Comparison of ENCODE assay signal across 2 cellular contexts in the genomic region with DNA sequence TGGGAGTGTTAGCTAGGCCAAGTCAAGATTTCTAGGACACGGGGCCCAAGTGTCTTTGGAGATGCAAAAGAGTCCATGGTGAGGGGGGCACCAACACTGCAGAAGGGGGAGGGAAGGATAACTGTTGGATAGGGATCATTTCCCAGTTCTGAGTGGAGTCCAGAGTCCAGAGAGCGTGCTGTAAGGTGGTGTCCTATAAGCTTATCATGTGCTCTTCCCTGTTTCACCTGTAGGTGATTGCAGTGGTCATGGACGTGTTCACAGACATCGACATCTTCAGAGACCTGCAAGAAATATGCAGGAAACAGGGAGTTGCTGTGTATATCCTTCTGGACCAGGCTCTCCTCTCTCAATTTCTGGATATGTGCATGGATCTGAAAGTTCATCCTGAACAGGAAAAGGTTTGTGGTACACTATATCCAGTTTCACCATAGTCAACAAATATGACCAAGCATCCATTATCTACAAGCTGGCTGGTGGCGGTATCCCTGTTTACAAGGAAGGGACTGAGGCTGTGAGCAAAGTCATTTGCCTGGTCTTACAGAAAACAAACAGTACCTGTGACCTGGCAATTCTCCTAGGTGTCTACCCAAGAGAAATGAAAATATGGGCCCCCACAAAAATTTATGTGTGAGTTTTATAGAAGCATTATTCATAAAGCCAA.
TF ChIP-seq lines count a peak whose summit lies in the region.

No MANE protein-coding gene starts in this region.

TF ChIP-seq in SK-N-SH treated with all-trans-retinoic acid at 6 μM for 48 hours, 23 proteins besides CTCF, POLR2A, EP300 and RAD21:
- TF ChIP-seq CSDC2 (CRISPR knock-in tag; IDR thresholded peaks at IDR 0.05) (no peak), ZNF8 (CRISPR knock-in tag; IDR thresholded peaks at IDR 0.05) (no peak), BACH2 (CRISPR knock-in tag; IDR thresholded peaks at IDR 0.05; ENCODE audit: borderline replicate concordance) (no peak)

TF ChIP-seq in HepG2, 621 proteins besides CTCF, POLR2A, EP300 and RAD21 (continues in another document):
- TF ChIP-seq ZNF335 (CRISPR knock-in tag; IDR thresholded peaks at IDR 0.05) (0 out of 2 replicates have a peak, but pooled peaks have one; percentile 35), FOXA3 (CRISPR knock-in tag; IDR thresholded peaks at IDR 0.05) (peak; percentile 62), ZNF619 (CRISPR knock-in tag; IDR thresholded peaks at IDR 0.05) (no peak), CBX5 (CRISPR knock-in tag; IDR thresholded peaks at IDR 0.05; ENCODE audit: borderline replicate concordance) (no peak), ZNF788 (CRISPR knock-in tag; IDR thresholded peaks at IDR 0.05; ENCODE audit: borderline replicate concordance) (peak; percentile 59; the same call in 1 of the 2 replicates), ZSCAN31 (CRISPR knock-in tag; IDR thresholded peaks at IDR 0.05; ENCODE audit: low read depth) (0 out of 2 replicates have a peak, but pooled peaks have one; percentile 44), CHD4 (IDR thresholded peaks at IDR 0.05; ENCODE audit: borderline replicate concordance, low read length) (no peak), FOXA1 (IDR thresholded peaks at IDR 0.05) (no peak), FOXA1 (CRISPR knock-in tag; IDR thresholded peaks at IDR 0.05) (peak; percentile 59; the same call in 1 of the 2 replicates), SMYD3 (CRISPR knock-in tag; IDR thresholded peaks at IDR 0.05) (no peak), ZNF451 (CRISPR knock-in tag; IDR thresholded peaks at IDR 0.05) (no peak), NR2F2 (IDR thresholded peaks at IDR 0.05; ENCODE audit: borderline replicate concordance, low read depth) (no peak), ZNF3 (CRISPR knock-in tag; IDR thresholded peaks at IDR 0.05) (no peak), DR1 (CRISPR knock-in tag; IDR thresholded peaks at IDR 0.05) (no peak), GATAD2A (CRISPR knock-in tag; IDR thresholded peaks at IDR 0.05) (peak; percentile 29; the same call in 1 of the 2 replicates), CBX2 (IDR thresholded peaks at IDR 0.05; ENCODE audit: low read depth, low read length) (no peak), CBX2 (CRISPR knock-in tag; IDR thresholded peaks at IDR 0.05; ENCODE audit: low read depth) (no peak), ZNF101 (CRISPR knock-in tag; IDR thresholded peaks at IDR 0.05; ENCODE audit: borderline replicate concordance, low read depth) (no peak), CC2D1A (CRISPR knock-in tag; IDR thresholded peaks at IDR 0.05) (no peak), ZNF354B (CRISPR knock-in tag; IDR thresholded peaks at IDR 0.05) (no peak), MAFK (conservative IDR thresholded peaks at IDR 0.05 in 1 of 2, IDR thresholded peaks at IDR 0.05 in 1 of 2; ENCODE audit: low read length in 2 of 2) (0 out of 4 replicates have a peak, but pooled peaks of 1 of the 2 experiments have one; percentile 41), CBFB (CRISPR knock-in tag; IDR thresholded peaks at IDR 0.05) (no peak), ZNF792 (CRISPR knock-in tag; IDR thresholded peaks at IDR 0.05) (no peak), SAP130 (CRISPR knock-in tag; IDR thresholded peaks at IDR 0.05; ENCODE audit: low read depth) (peak; percentile 12; the same call in 1 of the 2 replicates), ZSCAN30 (CRISPR knock-in tag; IDR thresholded peaks at IDR 0.05) (no peak), MAZ (IDR thresholded peaks at IDR 0.05; ENCODE audit: borderline replicate concordance, low read depth, low read length) (no peak), MAZ (CRISPR knock-in tag; IDR thresholded peaks at IDR 0.05; ENCODE audit: low read depth) (no peak), MAFG (CRISPR knock-in tag; IDR thresholded peaks at IDR 0.05) (no peak), ZBTB38 (CRISPR knock-in tag; IDR thresholded peaks at IDR 0.05) (peak; percentile 79; the same call in 1 of the 2 replicates), DPF2 (CRISPR knock-in tag; IDR thresholded peaks at IDR 0.05; ENCODE audit: borderline replicate concordance, low read depth) (no peak), RARA (CRISPR knock-in tag; IDR thresholded peaks at IDR 0.05) (0 out of 2 replicates have a peak, but pooled peaks have one; percentile 18), KMT2A (CRISPR knock-in tag; IDR thresholded peaks at IDR 0.05) (peak; percentile 24; the same call in 1 of the 2 replicates), KDM5B (CRISPR knock-in tag; IDR thresholded peaks at IDR 0.05; ENCODE audit: borderline replicate concordance) (no peak), ZFP1 (CRISPR knock-in tag; IDR thresholded peaks at IDR 0.05) (no peak), ZSCAN25 (CRISPR knock-in tag; IDR thresholded peaks at IDR 0.05) (no peak), ZZZ3 (CRISPR knock-in tag; IDR thresholded peaks at IDR 0.05; ENCODE audit: borderline replicate concordance) (no peak), ATF1 (CRISPR knock-in tag; IDR thresholded peaks at IDR 0.05) (no peak), MIXL1 (CRISPR knock-in tag; IDR thresholded peaks at IDR 0.05) (0 out of 2 replicates have a peak, but pooled peaks have one; percentile 20), SALL1 (CRISPR knock-in tag; IDR thresholded peaks at IDR 0.05) (peak; percentile 35; the same call in 1 of the 2 replicates), ZNF232 (CRISPR knock-in tag; IDR thresholded peaks at IDR 0.05; ENCODE audit: borderline replicate concordance) (no peak), DMAP1 (CRISPR knock-in tag; IDR thresholded peaks at IDR 0.05) (no peak), MBD4 (IDR thresholded peaks at IDR 0.05; ENCODE audit: borderline replicate concordance, low read length) (no peak), CCDC6 (CRISPR knock-in tag; IDR thresholded peaks at IDR 0.05) (no peak), ZNF569 (CRISPR knock-in tag; IDR thresholded peaks at IDR 0.05; ENCODE audit: borderline replicate concordance) (no peak), NFE2 (CRISPR knock-in tag; IDR thresholded peaks at IDR 0.05) (no peak), POGZ (CRISPR knock-in tag; IDR thresholded peaks at IDR 0.05) (peak; percentile 63), ZKSCAN8 (CRISPR knock-in tag; IDR thresholded peaks at IDR 0.05; ENCODE audit: borderline replicate concordance) (no peak), MAF1 (CRISPR knock-in tag; IDR thresholded peaks at IDR 0.05; ENCODE audit: borderline replicate concordance) (no peak), PTBP1 (IDR thresholded peaks at IDR 0.05; ENCODE audit: low read depth, low read length, poor library complexity, severe bottlenecking) (no peak), ELF4 (CRISPR knock-in tag; IDR thresholded peaks at IDR 0.05; ENCODE audit: borderline replicate concordance) (peak; percentile 72; the same call in 1 of the 2 replicates), ISX (CRISPR knock-in tag; conservative IDR thresholded peaks at IDR 0.05) (no peak), POLR2G (IDR thresholded peaks at IDR 0.05; ENCODE audit: low read depth, low read length) (no peak), TEAD3 (CRISPR knock-in tag; optimal IDR thresholded peaks at IDR 0.05; ENCODE audit: borderline replicate concordance) (peak; percentile 74)
- TF ChIP-seq, protein P1, sequence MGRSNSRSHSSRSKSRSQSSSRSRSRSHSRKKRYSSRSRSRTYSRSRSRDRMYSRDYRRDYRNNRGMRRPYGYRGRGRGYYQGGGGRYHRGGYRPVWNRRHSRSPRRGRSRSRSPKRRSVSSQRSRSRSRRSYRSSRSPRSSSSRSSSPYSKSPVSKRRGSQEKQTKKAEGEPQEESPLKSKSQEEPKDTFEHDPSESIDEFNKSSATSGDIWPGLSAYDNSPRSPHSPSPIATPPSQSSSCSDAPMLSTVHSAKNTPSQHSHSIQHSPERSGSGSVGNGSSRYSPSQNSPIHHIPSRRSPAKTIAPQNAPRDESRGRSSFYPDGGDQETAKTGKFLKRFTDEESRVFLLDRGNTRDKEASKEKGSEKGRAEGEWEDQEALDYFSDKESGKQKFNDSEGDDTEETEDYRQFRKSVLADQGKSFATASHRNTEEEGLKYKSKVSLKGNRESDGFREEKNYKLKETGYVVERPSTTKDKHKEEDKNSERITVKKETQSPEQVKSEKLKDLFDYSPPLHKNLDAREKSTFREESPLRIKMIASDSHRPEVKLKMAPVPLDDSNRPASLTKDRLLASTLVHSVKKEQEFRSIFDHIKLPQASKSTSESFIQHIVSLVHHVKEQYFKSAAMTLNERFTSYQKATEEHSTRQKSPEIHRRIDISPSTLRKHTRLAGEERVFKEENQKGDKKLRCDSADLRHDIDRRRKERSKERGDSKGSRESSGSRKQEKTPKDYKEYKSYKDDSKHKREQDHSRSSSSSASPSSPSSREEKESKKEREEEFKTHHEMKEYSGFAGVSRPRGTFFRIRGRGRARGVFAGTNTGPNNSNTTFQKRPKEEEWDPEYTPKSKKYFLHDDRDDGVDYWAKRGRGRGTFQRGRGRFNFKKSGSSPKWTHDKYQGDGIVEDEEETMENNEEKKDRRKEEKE (IDR thresholded peaks at IDR 0.05), result no peak
- TF ChIP-seq, protein P2, sequence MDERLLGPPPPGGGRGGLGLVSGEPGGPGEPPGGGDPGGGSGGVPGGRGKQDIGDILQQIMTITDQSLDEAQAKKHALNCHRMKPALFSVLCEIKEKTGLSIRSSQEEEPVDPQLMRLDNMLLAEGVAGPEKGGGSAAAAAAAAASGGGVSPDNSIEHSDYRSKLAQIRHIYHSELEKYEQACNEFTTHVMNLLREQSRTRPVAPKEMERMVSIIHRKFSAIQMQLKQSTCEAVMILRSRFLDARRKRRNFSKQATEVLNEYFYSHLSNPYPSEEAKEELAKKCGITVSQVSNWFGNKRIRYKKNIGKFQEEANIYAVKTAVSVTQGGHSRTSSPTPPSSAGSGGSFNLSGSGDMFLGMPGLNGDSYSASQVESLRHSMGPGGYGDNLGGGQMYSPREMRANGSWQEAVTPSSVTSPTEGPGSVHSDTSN (CRISPR knock-in tag; IDR thresholded peaks at IDR 0.05), result no peak
- TF ChIP-seq, protein P3, sequence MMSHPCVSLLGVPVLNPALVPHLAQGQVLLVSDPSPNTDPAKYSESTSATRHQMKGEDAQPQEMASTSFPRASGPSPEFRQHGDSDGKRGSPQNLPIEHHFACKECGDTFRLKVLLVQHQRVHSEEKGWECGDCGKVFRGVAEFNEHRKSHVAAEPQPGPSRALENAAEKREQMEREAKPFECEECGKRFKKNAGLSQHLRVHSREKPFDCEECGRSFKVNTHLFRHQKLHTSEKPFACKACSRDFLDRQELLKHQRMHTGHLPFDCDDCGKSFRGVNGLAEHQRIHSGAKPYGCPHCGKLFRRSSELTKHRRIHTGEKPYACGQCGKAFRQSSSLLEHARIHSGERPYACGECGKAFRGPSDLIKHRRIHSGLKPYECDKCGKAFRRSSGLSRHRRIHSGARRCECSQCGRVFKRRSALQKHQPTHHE (CRISPR knock-in tag; IDR thresholded peaks at IDR 0.05; ENCODE audit: borderline replicate concordance), result no peak
- TF ChIP-seq, protein P4, sequence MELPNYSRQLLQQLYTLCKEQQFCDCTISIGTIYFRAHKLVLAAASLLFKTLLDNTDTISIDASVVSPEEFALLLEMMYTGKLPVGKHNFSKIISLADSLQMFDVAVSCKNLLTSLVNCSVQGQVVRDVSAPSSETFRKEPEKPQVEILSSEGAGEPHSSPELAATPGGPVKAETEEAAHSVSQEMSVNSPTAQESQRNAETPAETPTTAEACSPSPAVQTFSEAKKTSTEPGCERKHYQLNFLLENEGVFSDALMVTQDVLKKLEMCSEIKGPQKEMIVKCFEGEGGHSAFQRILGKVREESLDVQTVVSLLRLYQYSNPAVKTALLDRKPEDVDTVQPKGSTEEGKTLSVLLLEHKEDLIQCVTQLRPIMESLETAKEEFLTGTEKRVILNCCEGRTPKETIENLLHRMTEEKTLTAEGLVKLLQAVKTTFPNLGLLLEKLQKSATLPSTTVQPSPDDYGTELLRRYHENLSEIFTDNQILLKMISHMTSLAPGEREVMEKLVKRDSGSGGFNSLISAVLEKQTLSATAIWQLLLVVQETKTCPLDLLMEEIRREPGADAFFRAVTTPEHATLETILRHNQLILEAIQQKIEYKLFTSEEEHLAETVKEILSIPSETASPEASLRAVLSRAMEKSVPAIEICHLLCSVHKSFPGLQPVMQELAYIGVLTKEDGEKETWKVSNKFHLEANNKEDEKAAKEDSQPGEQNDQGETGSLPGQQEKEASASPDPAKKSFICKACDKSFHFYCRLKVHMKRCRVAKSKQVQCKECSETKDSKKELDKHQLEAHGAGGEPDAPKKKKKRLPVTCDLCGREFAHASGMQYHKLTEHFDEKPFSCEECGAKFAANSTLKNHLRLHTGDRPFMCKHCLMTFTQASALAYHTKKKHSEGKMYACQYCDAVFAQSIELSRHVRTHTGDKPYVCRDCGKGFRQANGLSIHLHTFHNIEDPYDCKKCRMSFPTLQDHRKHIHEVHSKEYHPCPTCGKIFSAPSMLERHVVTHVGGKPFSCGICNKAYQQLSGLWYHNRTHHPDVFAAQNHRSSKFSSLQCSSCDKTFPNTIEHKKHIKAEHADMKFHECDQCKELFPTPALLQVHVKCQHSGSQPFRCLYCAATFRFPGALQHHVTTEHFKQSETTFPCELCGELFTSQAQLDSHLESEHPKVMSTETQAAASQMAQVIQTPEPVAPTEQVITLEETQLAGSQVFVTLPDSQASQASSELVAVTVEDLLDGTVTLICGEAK (IDR thresholded peaks at IDR 0.05), result no peak
- TF ChIP-seq, protein P4 (CRISPR knock-in tag; IDR thresholded peaks at IDR 0.05), result 0 out of 2 replicates have a peak, but pooled peaks have one; percentile 28
- TF ChIP-seq, protein P5, sequence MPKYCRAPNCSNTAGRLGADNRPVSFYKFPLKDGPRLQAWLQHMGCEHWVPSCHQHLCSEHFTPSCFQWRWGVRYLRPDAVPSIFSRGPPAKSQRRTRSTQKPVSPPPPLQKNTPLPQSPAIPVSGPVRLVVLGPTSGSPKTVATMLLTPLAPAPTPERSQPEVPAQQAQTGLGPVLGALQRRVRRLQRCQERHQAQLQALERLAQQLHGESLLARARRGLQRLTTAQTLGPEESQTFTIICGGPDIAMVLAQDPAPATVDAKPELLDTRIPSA (CRISPR knock-in tag; IDR thresholded peaks at IDR 0.05; ENCODE audit: borderline replicate concordance), result no peak
